1 cellular context compared by ENCODE assay signal in the genomic region with DNA sequence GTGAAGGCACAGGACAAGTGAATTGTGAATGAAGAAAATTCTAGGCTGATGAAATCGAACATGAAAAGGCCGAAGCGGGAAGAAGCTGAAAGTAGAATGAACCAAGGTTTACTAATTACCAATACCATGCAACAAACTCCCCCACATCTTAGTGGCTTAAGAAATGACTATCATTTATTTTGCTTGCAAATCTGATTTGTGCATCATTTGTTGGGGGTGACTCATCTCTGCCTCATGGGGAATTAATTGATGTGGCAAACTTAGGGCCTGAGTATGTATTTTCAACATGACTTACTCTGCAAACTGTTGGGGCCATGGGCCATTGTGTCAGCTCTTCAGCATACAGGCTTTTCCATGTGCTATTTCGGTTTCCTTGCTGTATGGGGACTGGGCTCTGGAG.
A peak's percentile ranks its signal among the peaks of the same experiment; 100 is the strongest.
TF ChIP-seq lines count a peak whose summit lies in the region.

No MANE protein-coding gene starts in this region.

TF ChIP-seq in K562, 482 proteins besides CTCF, POLR2A, EP300 and RAD21 (continued from another document):
- TF ChIP-seq, protein P1, sequence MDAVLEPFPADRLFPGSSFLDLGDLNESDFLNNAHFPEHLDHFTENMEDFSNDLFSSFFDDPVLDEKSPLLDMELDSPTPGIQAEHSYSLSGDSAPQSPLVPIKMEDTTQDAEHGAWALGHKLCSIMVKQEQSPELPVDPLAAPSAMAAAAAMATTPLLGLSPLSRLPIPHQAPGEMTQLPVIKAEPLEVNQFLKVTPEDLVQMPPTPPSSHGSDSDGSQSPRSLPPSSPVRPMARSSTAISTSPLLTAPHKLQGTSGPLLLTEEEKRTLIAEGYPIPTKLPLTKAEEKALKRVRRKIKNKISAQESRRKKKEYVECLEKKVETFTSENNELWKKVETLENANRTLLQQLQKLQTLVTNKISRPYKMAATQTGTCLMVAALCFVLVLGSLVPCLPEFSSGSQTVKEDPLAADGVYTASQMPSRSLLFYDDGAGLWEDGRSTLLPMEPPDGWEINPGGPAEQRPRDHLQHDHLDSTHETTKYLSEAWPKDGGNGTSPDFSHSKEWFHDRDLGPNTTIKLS (IDR thresholded peaks at IDR 0.05; ENCODE audit: borderline replicate concordance, low read depth): no peak
- TF ChIP-seq FOXK1 (CRISPR knock-in tag; IDR thresholded peaks at IDR 0.05; ENCODE audit: borderline replicate concordance) (no peak), ARID1B (IDR thresholded peaks at IDR 0.05) (peak; percentile 32)
- TF ChIP-seq, protein P2, sequence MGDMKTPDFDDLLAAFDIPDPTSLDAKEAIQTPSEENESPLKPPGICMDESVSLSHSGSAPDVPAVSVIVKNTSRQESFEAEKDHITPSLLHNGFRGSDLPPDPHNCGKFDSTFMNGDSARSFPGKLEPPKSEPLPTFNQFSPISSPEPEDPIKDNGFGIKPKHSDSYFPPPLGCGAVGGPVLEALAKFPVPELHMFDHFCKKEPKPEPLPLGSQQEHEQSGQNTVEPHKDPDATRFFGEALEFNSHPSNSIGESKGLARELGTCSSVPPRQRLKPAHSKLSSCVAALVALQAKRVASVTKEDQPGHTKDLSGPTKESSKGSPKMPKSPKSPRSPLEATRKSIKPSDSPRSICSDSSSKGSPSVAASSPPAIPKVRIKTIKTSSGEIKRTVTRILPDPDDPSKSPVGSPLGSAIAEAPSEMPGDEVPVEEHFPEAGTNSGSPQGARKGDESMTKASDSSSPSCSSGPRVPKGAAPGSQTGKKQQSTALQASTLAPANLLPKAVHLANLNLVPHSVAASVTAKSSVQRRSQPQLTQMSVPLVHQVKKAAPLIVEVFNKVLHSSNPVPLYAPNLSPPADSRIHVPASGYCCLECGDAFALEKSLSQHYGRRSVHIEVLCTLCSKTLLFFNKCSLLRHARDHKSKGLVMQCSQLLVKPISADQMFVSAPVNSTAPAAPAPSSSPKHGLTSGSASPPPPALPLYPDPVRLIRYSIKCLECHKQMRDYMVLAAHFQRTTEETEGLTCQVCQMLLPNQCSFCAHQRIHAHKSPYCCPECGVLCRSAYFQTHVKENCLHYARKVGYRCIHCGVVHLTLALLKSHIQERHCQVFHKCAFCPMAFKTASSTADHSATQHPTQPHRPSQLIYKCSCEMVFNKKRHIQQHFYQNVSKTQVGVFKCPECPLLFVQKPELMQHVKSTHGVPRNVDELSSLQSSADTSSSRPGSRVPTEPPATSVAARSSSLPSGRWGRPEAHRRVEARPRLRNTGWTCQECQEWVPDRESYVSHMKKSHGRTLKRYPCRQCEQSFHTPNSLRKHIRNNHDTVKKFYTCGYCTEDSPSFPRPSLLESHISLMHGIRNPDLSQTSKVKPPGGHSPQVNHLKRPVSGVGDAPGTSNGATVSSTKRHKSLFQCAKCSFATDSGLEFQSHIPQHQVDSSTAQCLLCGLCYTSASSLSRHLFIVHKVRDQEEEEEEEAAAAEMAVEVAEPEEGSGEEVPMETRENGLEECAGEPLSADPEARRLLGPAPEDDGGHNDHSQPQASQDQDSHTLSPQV (IDR thresholded peaks at IDR 0.05): 0 out of 2 replicates have a peak, but pooled peaks have one; percentile 33
